Comparison of ENCODE assay signal across 18 cellular contexts in genomic region chr13:44692173-44692713, GRCh38.
A peak's percentile ranks its signal among the peaks of the same experiment; 100 is the strongest.
DNase-seq lines count a peak whose midpoint lies in the region; ATAC-seq, FAIRE-seq and TF ChIP-seq lines count a peak whose summit lies in the region.
"Had no signal": no experiment of that assay in that cellular context is flagged by ENCODE, and none has a peak within 500 bp of the region (broad histone marks: within the 10 kb centered on the region; RNA-seq: fewer than 3 reads in every experiment).

No MANE protein-coding gene starts in this region.

- no peak overlapping the region for H4K5ac ChIP-seq in IMR-90 (ENCODE audit: low read depth, low read length)

- H2AK9ac ChIP-seq in IMR-90 (replicated peaks; ENCODE audit: low read depth, low read length, poor library complexity) = no peak overlapping the region

- H3K9me1 ChIP-seq in IMR-90 (ENCODE audit: insufficient read depth, low read length) = no peaks in the 10 kb centered on the region

- no peak overlapping the region for H2AFZ ChIP-seq in IMR-90 (replicated peaks; ENCODE audit: low read length, poor library complexity)
- H2AFZ ChIP-seq in GM12878 (ENCODE audit: control insufficient read depth, low read depth, low read length) = no peak overlapping the region
- H2AFZ ChIP-seq: hepatocyte had no signal

- H3K4me1 ChIP-seq in left ventricle myocardium inferior = peaks cover 51% of the 10 kb centered on the region
- H3K4me1 ChIP-seq in IMR-90 (ENCODE audit: control insufficient read depth, insufficient read depth, low read length) = no peaks in the 10 kb centered on the region
- H3K4me1 ChIP-seq in GM12878 (ENCODE audit: control insufficient read depth, insufficient read depth, low read length) = no peaks in the 10 kb centered on the region

- no peaks in the 10 kb centered on the region for H3K79me2 ChIP-seq in GM12878 (ENCODE audit: control insufficient read depth, insufficient read depth, low read length)
- H3K79me2 ChIP-seq: hepatocyte had no signal

- H3K9me3 Mint-ChIP-seq in stimulated activated memory B cell treated with anti-CD40 and anti-IgM and Interleukin-4, amounts not matched to agents 10 μg/mL and 1 μg/mL and 100 μg/mL, for 72 hours = no peaks in the 10 kb centered on the region

- H4K20me1 ChIP-seq in IMR-90 (ENCODE audit: insufficient read depth, low read length) (no peaks in the 10 kb centered on the region), GM12878 (ENCODE audit: control insufficient read depth, insufficient read depth) (no peaks in the 10 kb centered on the region)

- no peak overlapping the region for H2BK20ac ChIP-seq in IMR-90 (ENCODE audit: low read depth, low read length)

- ATAC-seq in IMR-90 (ENCODE audit: low read depth) = 0 out of 2 replicates have a peak, but pooled peaks have one; percentile 17
- ATAC-seq in GM12878 = no peak
- ATAC-seq in stimulated activated memory B cell treated with anti-CD40 and anti-IgM and Interleukin-4, amounts not matched to agents 10 μg/mL and 1 μg/mL and 100 μg/mL, for 72 hours = peak; percentile 55
- ATAC-seq in HG03342 (IDR thresholded peaks at IDR 0.05; ENCODE audit: unreplicated experiment) = no peak

- H3K27ac Mint-ChIP-seq in stimulated activated memory B cell treated with anti-CD40 and anti-IgM and Interleukin-4, amounts not matched to agents 10 μg/mL and 1 μg/mL and 100 μg/mL, for 72 hours = no peak overlapping the region
- H3K27ac Mint-ChIP-seq: activated T-helper 1 cell treated with anti-CD3 and anti-CD28 coated beads, Interleukin-12 subunit alpha, Interleukin-12 subunit beta, Interleukin-2, Interleukin-4 antibody, amounts not matched to agents 30 ng/mL and 10 ng/mL and 1 ng/mL, durations not matched to agents 14 hours and 24 hours and 36 hours had no signal

- FAIRE-seq in GM12878 (lab: Jason Lieb, UNC) = no peak

- POLR2A ChIA-PET in IMR-90 (lab: Charles Lee; ENCODE audit: unreplicated experiment) (no interaction called here), GM12878 (lab: Charles Lee) (no interaction called here)

- peak; percentile 84 for TF ChIP-seq POLR2A in IMR-90 (IDR thresholded peaks at IDR 0.05; ENCODE audit: low read depth, low read length)
- peak; percentile 59 for TF ChIP-seq POLR2A in GM12878 (IDR thresholded peaks at IDR 0.05; ENCODE audit: low read depth, low read length)

- H3K4me3 ChIP-seq in left ventricle myocardium inferior = no peak overlapping the region
- no peak overlapping the region for H3K4me3 ChIP-seq in IMR-90 (ENCODE audit: insufficient read depth, low read depth, low read length)
- no peak overlapping the region for H3K4me3 ChIP-seq in GM12878
- H3K4me3 ChIP-seq: hepatocyte had no signal

- no peak for TF ChIP-seq EP300 in GM12878 (IDR thresholded peaks at IDR 0.05; ENCODE audit: borderline replicate concordance in 1 of 2, control insufficient read depth in 1 of 2, low read depth in 2 of 2, low read length in 2 of 2)

- no peaks in the 10 kb centered on the region for H3K27me3 ChIP-seq in left ventricle myocardium inferior (ENCODE audit: low read depth)
- H3K27me3 ChIP-seq in IMR-90 (ENCODE audit: control insufficient read depth, insufficient read depth, low read length) = no peaks in the 10 kb centered on the region
- no peaks in the 10 kb centered on the region; a peak in 1 of 4 replicates for H3K27me3 ChIP-seq in GM12878 (replicated peaks in 1 of 2; ENCODE audit: control insufficient read depth in 2 of 2, insufficient read depth in 2 of 2, low read length in 1 of 2)
- H3K27me3 ChIP-seq: hepatocyte had no signal

- no peak overlapping the region for H2BK120ac ChIP-seq in IMR-90 (ENCODE audit: low read depth, low read length)

- 71% methylated on average over 2 of the region's 2 CpGs; no CpG with 5 or more reads in 1 of the 2 experiments for WGBS in IMR-90 (ENCODE audit: extremely low coverage in 2 of 2, insufficient read length in 1 of 2), 2 experiments
- WGBS in GM12878 (ENCODE audit: insufficient coverage, insufficient replicate concordance, low lambda C conversion rate, missing lambda C conversion rate) = 0% methylated on average over 2 of the region's 2 CpGs

- dilution Hi-C loops in IMR-90 (cut with HindIII; ENCODE audit: low sequenced_read_pairs, unreplicated experiment) = no loop called here

- H3K9ac ChIP-seq in IMR-90 (ENCODE audit: low read depth, low read length) (no peak overlapping the region), GM12878 (ENCODE audit: control insufficient read depth, insufficient read depth, low read length) (no peak overlapping the region)

- H3K56ac ChIP-seq in IMR-90 (ENCODE audit: extremely low read depth, insufficient read depth, low read length) = no peak overlapping the region

- no peak overlapping the region for H4K91ac ChIP-seq in IMR-90 (ENCODE audit: insufficient read depth, low read depth, low read length)

- H3K23ac ChIP-seq in IMR-90 (ENCODE audit: low read depth, low read length) = no peak overlapping the region

- BruUV-seq in IMR-90 (replicated peaks; lab: Mats Ljungman, UMichigan) (no TSS peak), GM12878 (replicated peaks; lab: Mats Ljungman, UMichigan) (no TSS peak)

- no peak overlapping the region for H3K18ac ChIP-seq in IMR-90 (ENCODE audit: low read depth, low read length)

- peaks cover 26% of the 10 kb centered on the region for H3K27me3 Mint-ChIP-seq in stimulated activated memory B cell treated with anti-CD40 and anti-IgM and Interleukin-4, amounts not matched to agents 10 μg/mL and 1 μg/mL and 100 μg/mL, for 72 hours

- H3K4me1 Mint-ChIP-seq in stimulated activated memory B cell treated with anti-CD40 and anti-IgM and Interleukin-4, amounts not matched to agents 10 μg/mL and 1 μg/mL and 100 μg/mL, for 72 hours = no peaks in the 10 kb centered on the region

- no peak overlapping the region for H3K4ac ChIP-seq in IMR-90 (ENCODE audit: low read depth, low read length)

- intact Hi-C loops in left ventricle myocardium inferior (cut with micrococcal nuclease) (no loop called here), cardiac septum (cut with DNase I) (no loop called here), IMR-90 (cut with micrococcal nuclease) (no loop called here), GM12878 (cut with micrococcal nuclease; ENCODE audit: unreplicated experiment) (no loop called here)

- H2BK5ac ChIP-seq in IMR-90 (ENCODE audit: low read depth, low read length, poor library complexity, severe bottlenecking) = no peak overlapping the region

- TF ChIP-seq CTCF in left ventricle myocardium inferior (IDR thresholded peaks at IDR 0.05; ENCODE audit: borderline replicate concordance) = no peak
- TF ChIP-seq CTCF in IMR-90 (conservative IDR thresholded peaks at IDR 0.05; ENCODE audit: low read depth, low read length) = no peak
- TF ChIP-seq CTCF in GM12878 (IDR thresholded peaks at IDR 0.05 in 2 of 3, conservative IDR thresholded peaks at IDR 0.05 in 1 of 3; ENCODE audit: control insufficient read depth in 2 of 3, extremely low read depth in 1 of 3, insufficient read depth in 1 of 3, low read depth in 3 of 3, low read length in 3 of 3) = no peak

- no peak for TF ChIP-seq RAD21 in IMR-90 (IDR thresholded peaks at IDR 0.05; ENCODE audit: low read length)
- 0 out of 2 replicates have a peak, but pooled peaks have one; percentile 10 for TF ChIP-seq RAD21 in GM12878 (IDR thresholded peaks at IDR 0.05; ENCODE audit: insufficient read depth, low read depth, low read length)

- H2AK5ac ChIP-seq in IMR-90 (ENCODE audit: low read depth, low read length) = no peak overlapping the region

- no peak overlapping the region for H3K4me3 Mint-ChIP-seq in stimulated activated memory B cell treated with anti-CD40 and anti-IgM and Interleukin-4, amounts not matched to agents 10 μg/mL and 1 μg/mL and 100 μg/mL, for 72 hours
- H3K4me3 Mint-ChIP-seq: activated T-helper 1 cell treated with anti-CD3 and anti-CD28 coated beads, Interleukin-12 subunit alpha, Interleukin-12 subunit beta, Interleukin-2, Interleukin-4 antibody, amounts not matched to agents 30 ng/mL and 10 ng/mL and 1 ng/mL, durations not matched to agents 14 hours and 24 hours and 36 hours had no signal

- H3K36me3 ChIP-seq in left ventricle myocardium inferior (no peaks in the 10 kb centered on the region), IMR-90 (ENCODE audit: control insufficient read depth, insufficient read depth, low read length) (no peaks in the 10 kb centered on the region), GM12878 (ENCODE audit: control insufficient read depth in 2 of 2, insufficient read depth in 2 of 2, low read length in 1 of 2) (no peaks in the 10 kb centered on the region)

- in situ Hi-C loops in IMR-90 (cut with MboI; ENCODE audit: low sequenced_read_pairs) (no loop called here), GM12878 (cut with MboI) (no loop called here)

- no peak overlapping the region for H4K8ac ChIP-seq in IMR-90 (ENCODE audit: low read depth in 2 of 2, low read length in 2 of 2)

- DNase-seq in left ventricle myocardium inferior (no peak), cardiac septum (ENCODE audit: low spot score) (no peak), IMR-90 (peak; percentile 43), GM12878 (ENCODE audit: low read depth, low spot score) (no peak), UCSD-AML1 (lab: John Stamatoyannopoulos, UW; ENCODE audit: unreplicated experiment) (no peak), NCI-H510A (lab: John Stamatoyannopoulos, UW) (no peak)
- DNase-seq: activated CD4-positive, alpha-beta T cell treated with anti-CD3 and anti-CD28 coated beads, Interleukin-2, amount 50 U/mL, for 48 hours; amygdala; cortex of kidney; DMS79; left ventricle myocardium superior; NCI-H1436; NCI-H524; posterior cingulate gyrus had no signal

- H3K4me2 ChIP-seq in IMR-90 (ENCODE audit: low read depth, low read length) = no peak overlapping the region
- no peak overlapping the region for H3K4me2 ChIP-seq in GM12878 (ENCODE audit: control insufficient read depth, insufficient read depth)
- H3K4me2 ChIP-seq: hepatocyte had no signal

- H3K27ac ChIP-seq in left ventricle myocardium inferior (replicated peaks) (peak overlapping the region; percentile 85), IMR-90 (ENCODE audit: insufficient read depth, low read length) (no peak overlapping the region), GM12878 (ENCODE audit: control insufficient read depth, insufficient read depth) (no peak overlapping the region)
- H3K27ac ChIP-seq: hepatocyte had no signal

- H3K9me3 ChIP-seq in left ventricle myocardium inferior (replicated peaks) (no peaks in the 10 kb centered on the region), IMR-90 (ENCODE audit: control insufficient read depth, insufficient read depth, low read length) (no peaks in the 10 kb centered on the region), GM12878 (replicated peaks; ENCODE audit: control insufficient read depth, insufficient read depth, low read length) (no peaks in the 10 kb centered on the region)

- H3K79me1 ChIP-seq in IMR-90 (ENCODE audit: low read depth in 1 of 2, low read length in 2 of 2) = no peaks in the 10 kb centered on the region

- RAD21 ChIA-PET in GM12878 (lab: Charles Lee; ENCODE audit: unreplicated experiment) = no interaction called here

- no peak overlapping the region for H3K14ac ChIP-seq in IMR-90 (replicated peaks; ENCODE audit: low read depth, low read length)

- no peak overlapping the region for H2BK15ac ChIP-seq in IMR-90 (ENCODE audit: low read depth, low read length)

- SMC1A ChIA-PET in GM12878 (lab: Charles Lee; ENCODE audit: uncharacterized antibody, unreplicated experiment) = no interaction called here

- CTCF ChIA-PET in IMR-90 (lab: Yijun Ruan, JAX) = no interaction called here
- CTCF ChIA-PET in GM12878 (lab: Yijun Ruan, JAX) = no interaction called here

- no peaks in the 10 kb centered on the region for H3K36me3 Mint-ChIP-seq in stimulated activated memory B cell treated with anti-CD40 and anti-IgM and Interleukin-4, amounts not matched to agents 10 μg/mL and 1 μg/mL and 100 μg/mL, for 72 hours

Comparison
In these comparisons a context has a peak if more than half of its experiments do, and no peak if none do; other contexts are left out.
1. ATAC-seq: peak in IMR-90 (single experiment) and stimulated activated memory B cell treated with anti-CD40 and anti-IgM and Interleukin-4, amounts not matched to agents 10 μg/mL and 1 μg/mL and 100 μg/mL, for 72 hours (single experiment); none in GM12878 (single experiment) and HG03342 (single experiment).